In the genomic region with DNA sequence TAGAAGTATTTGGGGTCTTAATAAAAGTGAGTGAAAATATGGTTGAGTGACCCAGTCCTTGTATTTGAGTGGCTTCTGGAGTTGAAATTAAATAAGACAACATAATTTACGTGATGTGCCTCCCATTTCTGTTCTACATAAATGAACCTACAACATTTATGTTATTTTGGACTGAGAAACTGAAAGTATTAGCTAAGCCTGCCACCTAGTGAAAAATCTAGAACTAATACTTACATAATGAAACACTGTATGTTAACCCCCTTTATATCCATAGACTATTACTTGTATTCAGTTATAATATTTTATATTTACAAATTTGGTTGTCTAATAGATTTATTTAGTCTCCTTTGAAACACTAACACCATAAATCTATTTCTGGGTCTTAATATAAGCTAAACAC, we compare ENCODE assay signal across 1 cellular context.
TF ChIP-seq lines count a peak whose summit lies in the region.

No MANE protein-coding gene starts in this region.

TF ChIP-seq in GM23338, 12 proteins besides CTCF, POLR2A, EP300 and RAD21 (continued from another document):
- TF ChIP-seq, protein P1, sequence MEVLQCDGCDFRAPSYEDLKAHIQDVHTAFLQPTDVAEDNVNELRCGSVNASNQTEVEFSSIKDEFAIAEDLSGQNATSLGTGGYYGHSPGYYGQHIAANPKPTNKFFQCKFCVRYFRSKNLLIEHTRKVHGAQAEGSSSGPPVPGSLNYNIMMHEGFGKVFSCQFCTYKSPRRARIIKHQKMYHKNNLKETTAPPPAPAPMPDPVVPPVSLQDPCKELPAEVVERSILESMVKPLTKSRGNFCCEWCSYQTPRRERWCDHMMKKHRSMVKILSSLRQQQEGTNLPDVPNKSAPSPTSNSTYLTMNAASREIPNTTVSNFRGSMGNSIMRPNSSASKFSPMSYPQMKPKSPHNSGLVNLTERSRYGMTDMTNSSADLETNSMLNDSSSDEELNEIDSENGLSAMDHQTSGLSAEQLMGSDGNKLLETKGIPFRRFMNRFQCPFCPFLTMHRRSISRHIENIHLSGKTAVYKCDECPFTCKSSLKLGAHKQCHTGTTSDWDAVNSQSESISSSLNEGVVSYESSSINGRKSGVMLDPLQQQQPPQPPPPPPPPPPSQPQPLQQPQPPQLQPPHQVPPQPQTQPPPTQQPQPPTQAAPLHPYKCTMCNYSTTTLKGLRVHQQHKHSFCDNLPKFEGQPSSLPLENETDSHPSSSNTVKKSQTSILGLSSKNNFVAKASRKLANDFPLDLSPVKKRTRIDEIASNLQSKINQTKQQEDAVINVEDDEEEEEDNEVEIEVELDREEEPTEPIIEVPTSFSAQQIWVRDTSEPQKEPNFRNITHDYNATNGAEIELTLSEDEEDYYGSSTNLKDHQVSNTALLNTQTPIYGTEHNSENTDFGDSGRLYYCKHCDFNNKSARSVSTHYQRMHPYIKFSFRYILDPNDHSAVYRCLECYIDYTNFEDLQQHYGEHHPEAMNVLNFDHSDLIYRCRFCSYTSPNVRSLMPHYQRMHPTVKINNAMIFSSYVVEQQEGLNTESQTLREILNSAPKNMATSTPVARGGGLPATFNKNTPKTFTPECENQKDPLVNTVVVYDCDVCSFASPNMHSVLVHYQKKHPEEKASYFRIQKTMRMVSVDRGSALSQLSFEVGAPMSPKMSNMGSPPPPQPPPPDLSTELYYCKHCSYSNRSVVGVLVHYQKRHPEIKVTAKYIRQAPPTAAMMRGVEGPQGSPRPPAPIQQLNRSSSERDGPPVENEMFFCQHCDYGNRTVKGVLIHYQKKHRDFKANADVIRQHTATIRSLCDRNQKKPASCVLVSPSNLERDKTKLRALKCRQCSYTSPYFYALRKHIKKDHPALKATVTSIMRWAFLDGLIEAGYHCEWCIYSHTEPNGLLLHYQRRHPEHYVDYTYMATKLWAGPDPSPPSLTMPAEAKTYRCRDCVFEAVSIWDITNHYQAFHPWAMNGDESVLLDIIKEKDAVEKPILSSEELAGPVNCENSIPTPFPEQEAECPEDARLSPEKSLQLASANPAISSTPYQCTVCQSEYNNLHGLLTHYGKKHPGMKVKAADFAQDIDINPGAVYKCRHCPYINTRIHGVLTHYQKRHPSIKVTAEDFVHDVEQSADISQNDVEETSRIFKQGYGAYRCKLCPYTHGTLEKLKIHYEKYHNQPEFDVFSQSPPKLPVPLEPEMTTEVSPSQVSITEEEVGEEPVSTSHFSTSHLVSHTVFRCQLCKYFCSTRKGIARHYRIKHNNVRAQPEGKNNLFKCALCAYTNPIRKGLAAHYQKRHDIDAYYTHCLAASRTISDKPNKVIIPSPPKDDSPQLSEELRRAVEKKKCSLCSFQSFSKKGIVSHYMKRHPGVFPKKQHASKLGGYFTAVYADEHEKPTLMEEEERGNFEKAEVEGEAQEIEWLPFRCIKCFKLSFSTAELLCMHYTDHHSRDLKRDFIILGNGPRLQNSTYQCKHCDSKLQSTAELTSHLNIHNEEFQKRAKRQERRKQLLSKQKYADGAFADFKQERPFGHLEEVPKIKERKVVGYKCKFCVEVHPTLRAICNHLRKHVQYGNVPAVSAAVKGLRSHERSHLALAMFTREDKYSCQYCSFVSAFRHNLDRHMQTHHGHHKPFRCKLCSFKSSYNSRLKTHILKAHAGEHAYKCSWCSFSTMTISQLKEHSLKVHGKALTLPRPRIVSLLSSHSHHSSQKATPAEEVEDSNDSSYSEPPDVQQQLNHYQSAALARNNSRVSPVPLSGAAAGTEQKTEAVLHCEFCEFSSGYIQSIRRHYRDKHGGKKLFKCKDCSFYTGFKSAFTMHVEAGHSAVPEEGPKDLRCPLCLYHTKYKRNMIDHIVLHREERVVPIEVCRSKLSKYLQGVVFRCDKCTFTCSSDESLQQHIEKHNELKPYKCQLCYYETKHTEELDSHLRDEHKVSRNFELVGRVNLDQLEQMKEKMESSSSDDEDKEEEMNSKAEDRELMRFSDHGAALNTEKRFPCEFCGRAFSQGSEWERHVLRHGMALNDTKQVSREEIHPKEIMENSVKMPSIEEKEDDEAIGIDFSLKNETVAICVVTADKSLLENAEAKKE (CRISPR knock-in tag; IDR thresholded peaks at IDR 0.05), result no peak
- TF ChIP-seq, protein P2, sequence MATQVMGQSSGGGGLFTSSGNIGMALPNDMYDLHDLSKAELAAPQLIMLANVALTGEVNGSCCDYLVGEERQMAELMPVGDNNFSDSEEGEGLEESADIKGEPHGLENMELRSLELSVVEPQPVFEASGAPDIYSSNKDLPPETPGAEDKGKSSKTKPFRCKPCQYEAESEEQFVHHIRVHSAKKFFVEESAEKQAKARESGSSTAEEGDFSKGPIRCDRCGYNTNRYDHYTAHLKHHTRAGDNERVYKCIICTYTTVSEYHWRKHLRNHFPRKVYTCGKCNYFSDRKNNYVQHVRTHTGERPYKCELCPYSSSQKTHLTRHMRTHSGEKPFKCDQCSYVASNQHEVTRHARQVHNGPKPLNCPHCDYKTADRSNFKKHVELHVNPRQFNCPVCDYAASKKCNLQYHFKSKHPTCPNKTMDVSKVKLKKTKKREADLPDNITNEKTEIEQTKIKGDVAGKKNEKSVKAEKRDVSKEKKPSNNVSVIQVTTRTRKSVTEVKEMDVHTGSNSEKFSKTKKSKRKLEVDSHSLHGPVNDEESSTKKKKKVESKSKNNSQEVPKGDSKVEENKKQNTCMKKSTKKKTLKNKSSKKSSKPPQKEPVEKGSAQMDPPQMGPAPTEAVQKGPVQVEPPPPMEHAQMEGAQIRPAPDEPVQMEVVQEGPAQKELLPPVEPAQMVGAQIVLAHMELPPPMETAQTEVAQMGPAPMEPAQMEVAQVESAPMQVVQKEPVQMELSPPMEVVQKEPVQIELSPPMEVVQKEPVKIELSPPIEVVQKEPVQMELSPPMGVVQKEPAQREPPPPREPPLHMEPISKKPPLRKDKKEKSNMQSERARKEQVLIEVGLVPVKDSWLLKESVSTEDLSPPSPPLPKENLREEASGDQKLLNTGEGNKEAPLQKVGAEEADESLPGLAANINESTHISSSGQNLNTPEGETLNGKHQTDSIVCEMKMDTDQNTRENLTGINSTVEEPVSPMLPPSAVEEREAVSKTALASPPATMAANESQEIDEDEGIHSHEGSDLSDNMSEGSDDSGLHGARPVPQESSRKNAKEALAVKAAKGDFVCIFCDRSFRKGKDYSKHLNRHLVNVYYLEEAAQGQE (IDR thresholded peaks at IDR 0.05; ENCODE audit: unreplicated experiment), result no peak
